Comparison of ENCODE assay signal across 15 cellular contexts in genomic region chr9:124050955-124051354, GRCh38.
"Had no signal": no experiment of that assay in that cellular context is flagged by ENCODE, and none has a peak within 500 bp of the region (broad histone marks: within the 10 kb centered on the region; RNA-seq: fewer than 3 reads in every experiment).

No MANE protein-coding gene starts in this region.

- DNase-seq: IMR-90, Kasumi-1, MM.1S, NCI-H1436, NCI-H1694, NCI-H187 treated with DMSO at 0.1 percent for 48 hours, NCI-H2081 treated with DMSO at 0.1 percent for 48 hours, NCI-H2171, NCI-H226, NCI-H524, NCI-H526 treated with DMSO at 0.1 percent for 48 hours, NCI-H748 treated with DMSO at 0.1 percent for 48 hours, Right ventricle myocardium superior, RPMI8226, SIG-M5 had no signal
